8 cellular contexts compared by ENCODE assay signal in the genomic region with DNA sequence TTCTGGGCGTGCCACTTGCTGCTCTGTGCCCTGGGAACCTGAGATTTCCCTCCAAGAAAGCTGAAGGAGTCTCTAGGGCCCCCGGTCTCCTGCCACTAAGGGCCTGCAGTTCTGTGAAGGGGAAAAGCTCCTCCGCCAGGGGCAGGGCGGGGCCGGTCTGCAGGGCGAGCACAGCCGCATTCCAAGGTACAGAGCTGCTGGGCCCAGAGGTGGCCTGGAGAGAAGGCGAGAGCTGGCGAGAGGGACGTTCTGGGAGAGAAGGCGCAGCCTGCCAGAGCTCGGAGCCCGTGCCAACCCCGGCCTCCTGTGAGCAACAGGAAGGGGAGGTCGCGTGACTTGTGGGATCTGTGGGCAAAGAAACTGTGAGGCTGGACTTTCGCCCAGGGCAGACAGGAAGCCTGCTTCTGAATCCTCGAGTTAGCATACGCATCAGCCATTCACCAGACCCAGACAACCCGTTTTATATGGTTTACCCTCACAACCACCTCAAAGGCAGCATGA.
A peak's percentile ranks its signal among the peaks of the same experiment; 100 is the strongest.
DNase-seq lines count a peak whose midpoint lies in the region; ATAC-seq and TF ChIP-seq lines count a peak whose summit lies in the region.

No MANE protein-coding gene starts in this region.

- H3K18ac ChIP-seq in H9 (ENCODE audit: insufficient read length, low read depth, low read length): no peak overlapping the region

- H3K4me2 ChIP-seq in H9 (ENCODE audit: insufficient read depth, insufficient read length, low read length) (no peak overlapping the region), mammary epithelial cell (ENCODE audit: insufficient read depth, low read depth, low read length) (peak overlapping the region; percentile 55)

- no peak overlapping the region for H4K5ac ChIP-seq in H9 (ENCODE audit: insufficient read length, low read depth, low read length)

- H3T11ph ChIP-seq in H9 (ENCODE audit: low read length): no peak overlapping the region

- H3K9ac ChIP-seq in H9 (ENCODE audit: extremely low read depth, insufficient read length, low read length): no peak overlapping the region
- no peak overlapping the region for H3K9ac ChIP-seq in mammary epithelial cell (ENCODE audit: insufficient read depth, low read length)

- no peaks in the 10 kb centered on the region for H3K36me3 ChIP-seq in mammary epithelial cell (ENCODE audit: insufficient read depth, low read length)
- no peaks in the 10 kb centered on the region for H3K36me3 ChIP-seq in lower lobe of right lung

- H3K4me3 ChIP-seq in mammary epithelial cell (replicated peaks in 1 of 3; ENCODE audit: insufficient read depth in 1 of 3, low read depth in 2 of 3, low read length in 3 of 3) (no peak overlapping the region), lower lobe of right lung (peak overlapping the region; percentile 12)

- no peak overlapping the region for H3K56ac ChIP-seq in H9 (ENCODE audit: insufficient read length, low read depth, low read length)

- H2BK5ac ChIP-seq in H9 (ENCODE audit: insufficient read length, low read length): no peak overlapping the region

- no peaks in the 10 kb centered on the region for H3K79me2 ChIP-seq in H9 (ENCODE audit: insufficient read depth, low read length)
- no peaks in the 10 kb centered on the region for H3K79me2 ChIP-seq in mammary epithelial cell (ENCODE audit: insufficient read depth, low read length)

- CTCF ChIA-PET in mammary epithelial cell (lab: Charles Lee; ENCODE audit: low non-redundant PET): no interaction called here

- H3K36me3 Mint-ChIP-seq in H9 (ENCODE audit: insufficient read depth in 1 of 3, low read depth in 3 of 3): no peaks in the 10 kb centered on the region

- no peak overlapping the region for H2BK15ac ChIP-seq in H9 (ENCODE audit: low read depth, low read length)

- H3K9me3 ChIP-seq in H9 (ENCODE audit: control insufficient read depth, low read depth, low read length): no peaks in the 10 kb centered on the region
- H3K9me3 ChIP-seq in mammary epithelial cell (replicated peaks; ENCODE audit: insufficient read depth, low read length): no peaks in the 10 kb centered on the region
- no peaks in the 10 kb centered on the region for H3K9me3 ChIP-seq in lower lobe of right lung

- H3K79me1 ChIP-seq in H9 (ENCODE audit: insufficient read depth, low read depth, low read length, poor library complexity, severe bottlenecking): no peaks in the 10 kb centered on the region

- H3K23ac ChIP-seq in H9 (ENCODE audit: insufficient read length, low read depth, low read length): no peak overlapping the region

- H4K8ac ChIP-seq in H9 (replicated peaks; ENCODE audit: insufficient read length, low read depth, low read length): no peak overlapping the region

- H2BK120ac ChIP-seq in H9 (ENCODE audit: low read depth, low read length, poor library complexity, severe bottlenecking): no peak overlapping the region

- H2BK12ac ChIP-seq in H9 (ENCODE audit: insufficient read length, low read depth, low read length): no peak overlapping the region

- no peak overlapping the region for H3K27ac ChIP-seq in H9 (ENCODE audit: insufficient read length, low read depth, low read length)
- H3K27ac ChIP-seq in mammary epithelial cell (ENCODE audit: insufficient read depth, low read depth, low read length): no peak overlapping the region
- peak overlapping the region; percentile 18 for H3K27ac ChIP-seq in lower lobe of right lung

- dilution Hi-C loops in mammary epithelial cell (cut with HindIII; ENCODE audit: low sequenced_read_pairs): no loop called here

- no TSS peak for BruUV-seq in mammary epithelial cell (replicated peaks; lab: Mats Ljungman, UMichigan)

- H2AK5ac ChIP-seq in H9 (ENCODE audit: insufficient read length, low read length): no peak overlapping the region

- H3K4me3 Mint-ChIP-seq in H9: no peak overlapping the region

- H2AFZ ChIP-seq in H9 (ENCODE audit: low read length): no peak overlapping the region
- peak overlapping the region; percentile 35 for H2AFZ ChIP-seq in mammary epithelial cell (ENCODE audit: low read depth, low read length)

- no peak overlapping the region for H3K27ac Mint-ChIP-seq in H9

- no CpG with 5 or more reads among the region's 20 CpGs for WGBS in H9 (ENCODE audit: extremely low coverage, insufficient read length, low lambda C conversion rate)
- 6% methylated on average over 3 of the region's 20 CpGs for WGBS in mammary epithelial cell (ENCODE audit: low coverage, missing lambda C conversion rate)

- no peaks in the 10 kb centered on the region for H4K20me1 ChIP-seq in H9 (ENCODE audit: control insufficient read depth, insufficient read depth, insufficient read length)
- H4K20me1 ChIP-seq in mammary epithelial cell (ENCODE audit: insufficient read depth, low read length): no peaks in the 10 kb centered on the region

- peaks cover 3% of the 10 kb centered on the region; the same call in 1 of the 2 replicates for H3K27me3 Mint-ChIP-seq in H9 (ENCODE audit: low read depth)

- peaks cover 13 to 16% of the 10 kb centered on the region in 2 experiments for H3K4me1 Mint-ChIP-seq in H9

- intact Hi-C loops in mammary epithelial cell (cut with micrococcal nuclease) (loop anchor here (5.0 to 10.0 kb wide), 2 partner anchors 279 to 467 kb away; no protein-coding TSS in a partner anchor), lower lobe of right lung (cut with DNase I) (no loop called here)

- no peaks in the 10 kb centered on the region for H3K23me2 ChIP-seq in H9 (ENCODE audit: insufficient read length, low read depth, low read length, poor library complexity, severe bottlenecking)

- peak; percentile 30; the same call in 2 of the 3 replicates for TF ChIP-seq CTCF in H9 (conservative IDR thresholded peaks at IDR 0.05)
- TF ChIP-seq CTCF in mammary epithelial cell (conservative IDR thresholded peaks at IDR 0.05 in 1 of 2, IDR thresholded peaks at IDR 0.05 in 1 of 2; ENCODE audit: extremely low read depth in 1 of 2, insufficient read depth in 1 of 2, low read depth in 1 of 2, low read length in 2 of 2): peak; percentile 2 to 38
- TF ChIP-seq CTCF in lower lobe of right lung (IDR thresholded peaks at IDR 0.05): no peak

- in situ Hi-C loops in mammary epithelial cell (cut with MboI; ENCODE audit: low sequenced_read_pairs in 2 of 2): loop anchor here in 1 of 2 donors (10.0 kb wide), 1 partner anchor 97 kb away; a partner anchor contains a TSS

- H3K4ac ChIP-seq in H9 (ENCODE audit: low read depth, low read length): no peak overlapping the region

- DNase-seq in Daoy (ENCODE audit: low read depth) (peak; percentile 91), H9 (peak; percentile 78), T-helper 1 cell (peak in 3 of 5 donors; percentile 20 to 30 (median 22)), mammary epithelial cell (peak; percentile 94), lower lobe of right lung (peak; percentile 82), NCI-H524 treated with DMSO at 0.1 percent for 48 hours (lab: John Stamatoyannopoulos, UW) (no peak)
- peak; percentile 44 to 72 for DNase-seq in stimulated activated CD8-positive, alpha-beta memory T cell treated with anti-CD3 and anti-CD28 coated beads, Interleukin-7, amount 100 ng/mL, for 48 hours (ENCODE audit: extremely low read depth in 1 of 2, low read depth in 1 of 2)

- H3K27me3 ChIP-seq in H9 (ENCODE audit: insufficient read depth, low read length): no peaks in the 10 kb centered on the region
- peaks cover 3% of the 10 kb centered on the region for H3K27me3 ChIP-seq in mammary epithelial cell (ENCODE audit: insufficient read depth, low read length)
- H3K27me3 ChIP-seq in lower lobe of right lung (ENCODE audit: low read depth): no peaks in the 10 kb centered on the region

- no peak overlapping the region for H4K91ac ChIP-seq in H9 (ENCODE audit: insufficient read length, low read depth, low read length)

- ATAC-seq in lower lobe of right lung (peak; percentile 90 to 94), HG03280 (IDR thresholded peaks at IDR 0.05; ENCODE audit: unreplicated experiment) (no peak)

- no peaks in the 10 kb centered on the region; a peak in 1 of 5 replicates for H3K9me3 Mint-ChIP-seq in H9

- no peak overlapping the region for H3K14ac ChIP-seq in H9 (ENCODE audit: insufficient read depth, low read length)

- no peak overlapping the region for H2BK20ac ChIP-seq in H9 (ENCODE audit: low read depth, low read length, poor library complexity, severe bottlenecking)

- H3K4me1 ChIP-seq in H9 (ENCODE audit: insufficient read depth, low read length) (no peaks in the 10 kb centered on the region), mammary epithelial cell (ENCODE audit: insufficient read depth, low read length) (peaks cover 55% of the 10 kb centered on the region), lower lobe of right lung (peaks cover 25% of the 10 kb centered on the region)
